20 cellular contexts compared by ENCODE assay signal in genomic region chr18:3356614-3357013, GRCh38.
"Had no signal": no experiment of that assay in that cellular context is flagged by ENCODE, and none has a peak within 500 bp of the region (broad histone marks: within the 10 kb centered on the region; RNA-seq: fewer than 3 reads in every experiment).

No MANE protein-coding gene starts in this region.

- H3K9me3 ChIP-seq: esophagus muscularis mucosa, gastrocnemius medialis, prostate gland, spleen, testis, tibial nerve, upper lobe of right lung had no signal

- H3K27ac Mint-ChIP-seq: dendritic cell treated with granulocyte-macrophage colony-stimulating factor and Interleukin-4, amounts not matched to agents 40 ng/mL and 50 ng/mL, for 4 days; effector memory CD8-positive, alpha-beta T cell; naive thymus-derived CD4-positive, alpha-beta T cell; nephron progenitor cell; stimulated activated naive B cell treated with anti-CD40 and anti-IgM and Interleukin-4, amounts not matched to agents 10 μg/mL and 1 μg/mL and 100 μg/mL, for 72 hours had no signal

- H3K36me3 Mint-ChIP-seq: naive thymus-derived CD4-positive, alpha-beta T cell; stimulated activated naive B cell treated with anti-CD40 and anti-IgM and Interleukin-4, amounts not matched to agents 10 μg/mL and 1 μg/mL and 100 μg/mL, for 72 hours had no signal

- H3K4me3 Mint-ChIP-seq: dendritic cell treated with granulocyte-macrophage colony-stimulating factor and Interleukin-4, amounts not matched to agents 40 ng/mL and 50 ng/mL, for 4 days; effector memory CD8-positive, alpha-beta T cell; naive thymus-derived CD4-positive, alpha-beta T cell; nephron progenitor cell; stimulated activated naive B cell treated with anti-CD40 and anti-IgM and Interleukin-4, amounts not matched to agents 10 μg/mL and 1 μg/mL and 100 μg/mL, for 72 hours; stimulated activated naive CD8-positive, alpha-beta T cell treated with anti-CD3 and anti-CD28 coated beads, Interleukin-15, amount 100 ng/mL, for 72 hours had no signal

- H3K4me1 Mint-ChIP-seq: stimulated activated naive CD8-positive, alpha-beta T cell treated with anti-CD3 and anti-CD28 coated beads, Interleukin-15, amount 100 ng/mL, for 72 hours had no signal

- H3K27me3 Mint-ChIP-seq: dendritic cell treated with granulocyte-macrophage colony-stimulating factor and Interleukin-4, amounts not matched to agents 40 ng/mL and 50 ng/mL, for 4 days; stimulated activated naive B cell treated with anti-CD40 and anti-IgM and Interleukin-4, amounts not matched to agents 10 μg/mL and 1 μg/mL and 100 μg/mL, for 72 hours; stimulated activated naive CD8-positive, alpha-beta T cell treated with anti-CD3 and anti-CD28 coated beads, Interleukin-15, amount 100 ng/mL, for 72 hours had no signal

- ATAC-seq: effector memory CD8-positive, alpha-beta T cell; gastrocnemius medialis; left lobe of liver; naive thymus-derived CD4-positive, alpha-beta T cell; sciatic nerve; stimulated activated naive B cell treated with anti-CD40 and anti-IgM and Interleukin-4, amounts not matched to agents 10 μg/mL and 1 μg/mL and 100 μg/mL, for 72 hours; stimulated activated naive CD8-positive, alpha-beta T cell treated with anti-CD3 and anti-CD28 coated beads, Interleukin-15, amount 100 ng/mL, for 72 hours; upper lobe of right lung had no signal

- DNase-seq: effector memory CD8-positive, alpha-beta T cell; gastrocnemius medialis; islet precursor cell; mammary epithelial cell; naive thymus-derived CD4-positive, alpha-beta T cell; nephron progenitor cell; spleen; stimulated activated CD4-positive, alpha-beta T cell treated with anti-CD3 and anti-CD28 coated beads, Interleukin-15, amount 100 ng/mL, for 24 hours; stimulated activated CD4-positive, alpha-beta T cell treated with anti-CD3 and anti-CD28 coated beads, Interleukin-1b, Interleukin-23, amount 100 ng/mL, for 48 hours; stimulated activated CD4-positive, alpha-beta T cell treated with anti-CD3 and anti-CD28 coated beads, Interleukin-4, amount 100 ng/mL, for 24 hours; stimulated activated naive B cell treated with anti-CD40 and anti-IgM and Interleukin-4, amounts not matched to agents 10 μg/mL and 1 μg/mL and 100 μg/mL, for 72 hours; stimulated activated naive CD8-positive, alpha-beta T cell treated with anti-CD3 and anti-CD28 coated beads, Interleukin-15, amount 100 ng/mL, for 72 hours; testis; upper lobe of right lung had no signal

- H3K9me3 Mint-ChIP-seq: dendritic cell treated with granulocyte-macrophage colony-stimulating factor and Interleukin-4, amounts not matched to agents 40 ng/mL and 50 ng/mL, for 4 days; effector memory CD8-positive, alpha-beta T cell; nephron progenitor cell; stimulated activated naive B cell treated with anti-CD40 and anti-IgM and Interleukin-4, amounts not matched to agents 10 μg/mL and 1 μg/mL and 100 μg/mL, for 72 hours; stimulated activated naive CD8-positive, alpha-beta T cell treated with anti-CD3 and anti-CD28 coated beads, Interleukin-15, amount 100 ng/mL, for 72 hours had no signal
